In the genomic region with DNA sequence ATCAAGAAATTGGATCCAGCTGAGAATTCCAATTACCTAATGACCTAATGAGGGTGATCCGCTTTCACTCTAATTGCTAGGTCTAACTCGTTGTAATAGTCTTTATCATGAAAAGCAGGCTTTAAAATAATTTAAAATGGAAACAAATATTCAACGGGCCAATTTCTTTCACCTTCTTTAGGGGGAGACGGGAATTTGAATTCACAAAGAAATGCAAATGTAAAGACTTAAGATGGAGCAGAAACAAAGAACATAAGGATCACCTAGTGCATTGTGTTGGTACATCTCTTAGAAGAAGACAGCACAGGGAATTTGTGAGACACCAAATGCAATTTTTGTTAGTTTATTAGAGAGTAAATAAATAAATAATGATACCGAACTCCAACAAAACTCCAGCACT, we compare ENCODE assay signal across 10 cellular contexts. TPM values are rescaled to one million over a fixed set of nuclear protein-coding genes. Genes with fewer than 3 reads are reported as not detected.
DNase-seq lines count a peak whose midpoint lies in the region; ATAC-seq, FAIRE-seq and TF ChIP-seq lines count a peak whose summit lies in the region.
"Had no signal": no experiment of that assay in that cellular context is flagged by ENCODE, and none has a peak within 500 bp of the region (broad histone marks: within the 10 kb centered on the region; RNA-seq: fewer than 3 reads in every experiment).

No MANE protein-coding gene starts in this region.

- peak in 2 of 3 experiments; percentile 39 to 70 for DNase-seq in NCI-H1417 (lab: John Stamatoyannopoulos, UW)
- no peak for DNase-seq in NCI-H1417 treated with DMSO at 0.1 percent for 48 hours (lab: John Stamatoyannopoulos, UW)
- DNase-seq in WERI-Rb-1: no peak
- DNase-seq in HepG2 (ENCODE audit: low spot score): no peak
- DNase-seq in suprapubic skin (ENCODE audit: low spot score in 2 of 2): no peak
- DNase-seq in NCI-H2227 (lab: John Stamatoyannopoulos, UW; ENCODE audit: unreplicated experiment): no peak
- no peak for DNase-seq in tibial artery
- DNase-seq in mucosa of gallbladder (ENCODE audit: low spot score): no peak
- DNase-seq: mammary epithelial cell, SHP77 had no signal

- FAIRE-seq in HepG2 (lab: Jason Lieb, UNC): no peak

- H3K4me1 ChIP-seq in HepG2 (ENCODE audit: insufficient read depth, low read length) (no peaks in the 10 kb centered on the region), suprapubic skin (peaks cover 37% of the 10 kb centered on the region), tibial artery (peaks cover 0 to 36% (median 31%) of the 10 kb centered on the region in 4 donors)

- TF ChIP-seq EP300 in HepG2 (IDR thresholded peaks at IDR 0.05; ENCODE audit: low read depth in 2 of 2, low read length in 2 of 2): no peak
- TF ChIP-seq EP300 in HepG2 (CRISPR knock-in tag; IDR thresholded peaks at IDR 0.05; ENCODE audit: borderline replicate concordance): no peak
- TF ChIP-seq EP300 in suprapubic skin (IDR thresholded peaks at IDR 0.05): no peak

- 0 out of 2 replicates have a peak overlapping the region, but pooled peaks have one; percentile 12 for H3K4me2 ChIP-seq in HepG2 (ENCODE audit: low read depth, low read length)

- TF ChIP-seq RAD21 in HepG2 (CRISPR knock-in tag; IDR thresholded peaks at IDR 0.05): no peak

- intact Hi-C loops in HepG2 (cut with micrococcal nuclease; ENCODE audit: unreplicated experiment): no loop called here
- intact Hi-C loops in tibial artery (cut with DNase I; ENCODE audit: low total_unique reads): no loop called here

- peaks cover 70% of the 10 kb centered on the region for H3K27me3 ChIP-seq in WERI-Rb-1 (ENCODE audit: insufficient read depth, low read depth, severe bottlenecking)
- H3K27me3 ChIP-seq in HepG2 (ENCODE audit: control insufficient read depth in 1 of 2, insufficient read depth in 2 of 2, low read length in 2 of 2): peaks cover 2 to 13% of the 10 kb centered on the region in 2 experiments; a peak in 3 of 5 replicates
- H3K27me3 ChIP-seq in suprapubic skin: peaks cover 49% of the 10 kb centered on the region
- H3K27me3 ChIP-seq in tibial artery: peaks cover 0 to 46% of the 10 kb centered on the region in 2 donors

- no peaks in the 10 kb centered on the region for H3K79me2 ChIP-seq in HepG2 (ENCODE audit: insufficient read depth, low read length)

- CTCF ChIA-PET in HepG2 (lab: Yijun Ruan, JAX; ENCODE audit: low intra/inter-chr PET ratio, low total read pairs): no interaction called here

- no peaks in the 10 kb centered on the region for H3K36me3 ChIP-seq in WERI-Rb-1
- H3K36me3 ChIP-seq in HepG2 (replicated peaks in 1 of 2; ENCODE audit: control insufficient read depth in 1 of 2, insufficient read depth in 2 of 2, low read length in 2 of 2): no peaks in the 10 kb centered on the region
- H3K36me3 ChIP-seq in suprapubic skin: no peaks in the 10 kb centered on the region
- H3K36me3 ChIP-seq in tibial artery: no peaks in the 10 kb centered on the region

- ATAC-seq in HepG2: no peak

- TF ChIP-seq CTCF in WERI-Rb-1 (IDR thresholded peaks at IDR 0.05; ENCODE audit: low read depth, low read length) (no peak), HepG2 (CRISPR knock-in tag; IDR thresholded peaks at IDR 0.05) (no peak), suprapubic skin (IDR thresholded peaks at IDR 0.05) (no peak), tibial artery (IDR thresholded peaks at IDR 0.05) (no peak)

- no peaks in the 10 kb centered on the region for H4K20me1 ChIP-seq in HepG2 (ENCODE audit: insufficient read depth, low read length)

- no peak overlapping the region for H2AFZ ChIP-seq in HepG2 (ENCODE audit: low read length)

- H3K4me3 ChIP-seq in WERI-Rb-1 (ENCODE audit: low read depth, low read length) (peak overlapping the region; percentile 37), HepG2 (replicated peaks in 1 of 3; ENCODE audit: insufficient read depth in 1 of 3, low read depth in 2 of 3, low read length in 3 of 3) (no peak overlapping the region), suprapubic skin (peak overlapping the region; percentile 47), tibial artery (no peak overlapping the region)

- 14% methylated on average over 5 of the region's 5 CpGs for WGBS in HepG2 (ENCODE audit: low lambda C conversion rate)
- 16% methylated on average over 5 of the region's 5 CpGs for WGBS in suprapubic skin

- TF ChIP-seq POLR2A in HepG2 (IDR thresholded peaks at IDR 0.05; ENCODE audit: insufficient read depth in 1 of 2, low read depth in 2 of 2, low read length in 2 of 2) (no peak), suprapubic skin (IDR thresholded peaks at IDR 0.05) (no peak)

- no peak overlapping the region for H3K9ac ChIP-seq in HepG2 (ENCODE audit: insufficient read depth, low read depth, low read length)

- in situ Hi-C loops in HepG2 (cut with HindIII; ENCODE audit: extremely low pct_ligation_motif_present, low pct_unique_long_range_greater_than_20kb): no loop called here

- no TSS peak for BruUV-seq in HepG2 (replicated peaks; lab: Mats Ljungman, UMichigan)

- H3K27ac ChIP-seq in WERI-Rb-1 (no peak overlapping the region), HepG2 (ENCODE audit: extremely low read length, insufficient read depth, low read length) (no peak overlapping the region), suprapubic skin (no peak overlapping the region), tibial artery (no peak overlapping the region)

- POLR2A ChIA-PET in HepG2 (lab: Yijun Ruan, JAX): no interaction called here

- no peaks in the 10 kb centered on the region for H3K9me3 ChIP-seq in WERI-Rb-1 (ENCODE audit: severe bottlenecking)
- H3K9me3 ChIP-seq in HepG2 (ENCODE audit: low read length): no peaks in the 10 kb centered on the region
- H3K9me3 ChIP-seq in suprapubic skin: no peaks in the 10 kb centered on the region
- H3K9me3 ChIP-seq in tibial artery: no peaks in the 10 kb centered on the region

TF ChIP-seq in HepG2, 621 proteins besides CTCF, POLR2A, EP300 and RAD21 (continues in another document):
- TF ChIP-seq ZNF766 (CRISPR knock-in tag; IDR thresholded peaks at IDR 0.05; ENCODE audit: borderline replicate concordance) (no peak), FOSL1 (CRISPR knock-in tag; IDR thresholded peaks at IDR 0.05; ENCODE audit: borderline replicate concordance) (no peak), EEA1 (CRISPR knock-in tag; IDR thresholded peaks at IDR 0.05; ENCODE audit: borderline replicate concordance) (no peak), ZNF546 (CRISPR knock-in tag; conservative IDR thresholded peaks at IDR 0.05) (no peak), ETV6 (CRISPR knock-in tag; conservative IDR thresholded peaks at IDR 0.05) (no peak), FLYWCH1 (CRISPR knock-in tag; IDR thresholded peaks at IDR 0.05) (no peak), PATZ1 (CRISPR knock-in tag; IDR thresholded peaks at IDR 0.05) (no peak)

RNA-seq across cellular contexts. Expression of gene KCNN2, which starts 1.5 kb away (rescaled TPM):
- total RNA-seq in HepG2 (2016; rRNA removed; fragmentation: Illumina TruSeq; extraction: Trizol): not detected in 2 replicates
- 0.18 and 0.20 TPM in 2 replicates for total RNA-seq in HepG2 (2016; cell fraction: cytosol; rRNA removed; fragmentation: Illumina TruSeq; extraction: Trizol; ENCODE audit: low read depth)
- not detected in 2 replicates for total RNA-seq in HepG2 (2016; cell fraction: insoluble cytoplasmic fraction; rRNA removed; fragmentation: Illumina TruSeq; extraction: Trizol)
- total RNA-seq in HepG2 (2016; cell fraction: membrane; rRNA removed; fragmentation: Illumina TruSeq; extraction: Trizol): 0.09 TPM in 1 of 2 replicates, not detected in the other
- 0.12 TPM in 1 of 2 replicates, not detected in the other for total RNA-seq in HepG2 (2016; cell fraction: nucleus; rRNA removed; fragmentation: Illumina TruSeq; extraction: Trizol)
- not detected in 2 replicates for polyA plus RNA-seq in HepG2 (2011; rRNA removed)
- polyA plus RNA-seq in HepG2 (2011; cell fraction: cytosol; rRNA removed): 0.06 TPM in 1 of 2 replicates, not detected in the other
- 0.07 and 0.11 TPM in 2 replicates for polyA plus RNA-seq in HepG2 (2011; cell fraction: nucleus; rRNA removed)
- polyA plus RNA-seq in HepG2 (2012): not detected in 2 replicates
- polyA plus RNA-seq in HepG2 (2016; cell fraction: cytosol; fragmentation: Illumina TruSeq; extraction: Trizol; ENCODE audit: low read depth): not detected in 2 replicates
- not detected in 2 replicates for polyA plus RNA-seq in HepG2 (2016; cell fraction: insoluble cytoplasmic fraction; fragmentation: Illumina TruSeq; extraction: Trizol; ENCODE audit: low read depth)
- polyA plus RNA-seq in HepG2 (2016; cell fraction: membrane; fragmentation: Illumina TruSeq; extraction: Trizol; ENCODE audit: low read depth): not detected in 2 replicates
- polyA plus RNA-seq in HepG2 (2016; cell fraction: nucleus; fragmentation: Illumina TruSeq; extraction: Trizol; ENCODE audit: insufficient read depth, low read depth): not detected in 2 replicates
- 0.04 and 0.35 TPM in 2 replicates for polyA minus RNA-seq in HepG2 (2011; rRNA and poly(A)+ RNA removed; ENCODE audit: low replicate concordance)
- polyA minus RNA-seq in HepG2 (2011; cell fraction: cytosol; rRNA and poly(A)+ RNA removed): not detected in 2 replicates
- polyA minus RNA-seq in HepG2 (2011; cell fraction: nucleus; rRNA and poly(A)+ RNA removed): not detected in 2 replicates
- 1 to 10 TPM in 3 of 4 donors, under 1 TPM in 1; 0.62 to 3.2 (median 2.0) TPM for total RNA-seq in suprapubic skin
- total RNA-seq in mucosa of gallbladder: 0.17 TPM
- total RNA-seq: mammary epithelial cell had no signal
- polyA plus RNA-seq: mammary epithelial cell had no signal

Comparison
In these comparisons a context has a peak if more than half of its experiments do, and no peak if none do; other contexts are left out.
1. DNase-seq: peak in NCI-H1417 (2 of 3); none in NCI-H1417 treated with DMSO at 0.1 percent for 48 hours (single experiment), WERI-Rb-1 (single experiment), HepG2 (single experiment), suprapubic skin (0 of 2), NCI-H2227 (single experiment), tibial artery (0 of 2) and mucosa of gallbladder (single experiment).
2. H3K4me3 ChIP-seq: peak in WERI-Rb-1 (single experiment) and suprapubic skin (single experiment); none in HepG2 (0 of 3) and tibial artery (0 of 2).